Comparison of ENCODE assay signal across 8 cellular contexts in genomic region chr12:82326905-82327503, GRCh38. TPM values are rescaled to one million over a fixed set of nuclear protein-coding genes. Genes with fewer than 3 reads are reported as not detected.
A peak's percentile ranks its signal among the peaks of the same experiment; 100 is the strongest.
DNase-seq lines count a peak whose midpoint lies in the region; ATAC-seq, FAIRE-seq and TF ChIP-seq lines count a peak whose summit lies in the region.

No MANE protein-coding gene starts in this region.

- no peak overlapping the region for H3K23ac ChIP-seq in mesenchymal stem cell (ENCODE audit: low read length in 2 of 2)

- peak in 1 of 3 experiments; percentile 30; a peak in 2 of 6 replicates for TF ChIP-seq CTCF in K562 (IDR thresholded peaks at IDR 0.05 in 2 of 3, conservative IDR thresholded peaks at IDR 0.05 in 1 of 3; ENCODE audit: insufficient read depth in 2 of 3, low read depth in 1 of 3, low read length in 3 of 3)

- H3K4me2 ChIP-seq in K562 (ENCODE audit: insufficient read depth, low read length) (no peak overlapping the region), mesenchymal stem cell (ENCODE audit: low read length, poor library complexity, severe bottlenecking) (no peak overlapping the region)

- H3K9me1 ChIP-seq in K562 (ENCODE audit: control insufficient read depth, insufficient read depth, low read length), result no peaks in the 10 kb centered on the region

- no peak overlapping the region for H2BK5ac ChIP-seq in mesenchymal stem cell (ENCODE audit: low read depth, low read length, poor library complexity, severe bottlenecking)

- H4K20me1 ChIP-seq in K562 (replicated peaks; ENCODE audit: control insufficient read depth, insufficient read depth, low read length), result no peaks in the 10 kb centered on the region

- H3K79me1 ChIP-seq in mesenchymal stem cell (replicated peaks; ENCODE audit: low read length, poor library complexity, severe bottlenecking), result no peaks in the 10 kb centered on the region

- no peak for TF ChIP-seq EP300 in K562 (IDR thresholded peaks at IDR 0.05; ENCODE audit: low read length)

- H3K9me3 ChIP-seq in K562 (replicated peaks; ENCODE audit: control insufficient read depth, insufficient read depth, low read depth, low read length) (no peaks in the 10 kb centered on the region), mesenchymal stem cell (ENCODE audit: control insufficient read depth, low read length) (no peaks in the 10 kb centered on the region)

- H4K91ac ChIP-seq in mesenchymal stem cell (ENCODE audit: low read length), result no peak overlapping the region

- BruUV-seq in K562 (replicated peaks; lab: Mats Ljungman, UMichigan), result no TSS peak

- H3K18ac ChIP-seq in mesenchymal stem cell (ENCODE audit: low read depth in 1 of 2, low read length in 2 of 2), result no peak overlapping the region

- H3K4me1 ChIP-seq in K562 (replicated peaks in 1 of 2; ENCODE audit: control insufficient read depth in 2 of 2, insufficient read depth in 2 of 2, low read length in 2 of 2) (no peaks in the 10 kb centered on the region), mesenchymal stem cell (ENCODE audit: control insufficient read depth, insufficient read depth, low read depth, low read length) (no peaks in the 10 kb centered on the region)

- H3K27ac ChIP-seq in K562 (ENCODE audit: extremely low read depth, low read depth, low read length) (no peak overlapping the region), mesenchymal stem cell (ENCODE audit: low read length, poor library complexity, severe bottlenecking) (no peak overlapping the region)

- no peak overlapping the region for H3K9ac ChIP-seq in K562 (ENCODE audit: insufficient read depth in 1 of 2, low read depth in 2 of 2, low read length in 2 of 2)
- H3K9ac ChIP-seq in mesenchymal stem cell (ENCODE audit: low read length), result no peak overlapping the region

- in situ Hi-C loops in K562 (cut with MboI), result no loop called here

- no peaks in the 10 kb centered on the region for H3K79me2 ChIP-seq in K562 (ENCODE audit: control insufficient read depth, insufficient read depth, low read length)

- intact Hi-C loops in K562 (cut with micrococcal nuclease), result loop anchor here (10.0 kb wide), 1 partner anchor 682 kb away; no protein-coding TSS in a partner anchor

- no peak overlapping the region for H3K4ac ChIP-seq in mesenchymal stem cell (ENCODE audit: low read depth in 1 of 2, low read length in 2 of 2)

- peak; percentile 21 to 52 for TF ChIP-seq RAD21 in K562 (CRISPR knock-in tag; conservative IDR thresholded peaks at IDR 0.05 in 1 of 2, IDR thresholded peaks at IDR 0.05 in 1 of 2)

- no peak for TF ChIP-seq POLR2A in K562 (conservative IDR thresholded peaks at IDR 0.05)

- no peak overlapping the region for H2AK5ac ChIP-seq in mesenchymal stem cell (ENCODE audit: low read length, severe bottlenecking)

- DNase-seq in COLO829 (ENCODE audit: low spot score) (peak; percentile 9), NCI-H1694 treated with DMSO at 0.1 percent for 48 hours (lab: John Stamatoyannopoulos, UW) (peak; percentile 53), K562 (ENCODE audit: extremely low read depth in 1 of 4, low spot score in 3 of 4) (peak in 2 of 4 experiments; percentile 7 to 15), mesenchymal stem cell (peak; percentile 33)

- peak; percentile 64 for FAIRE-seq in K562 (lab: Jason Lieb, UNC)

- no peak overlapping the region for H3K14ac ChIP-seq in mesenchymal stem cell (ENCODE audit: low read length in 2 of 2)

- H3K27me3 ChIP-seq in K562 (ENCODE audit: control insufficient read depth in 2 of 2, insufficient read depth in 2 of 2, low read length in 2 of 2) (no peaks in the 10 kb centered on the region), mesenchymal stem cell (ENCODE audit: control insufficient read depth in 1 of 2, insufficient read depth in 1 of 2, low read length in 2 of 2) (no peaks in the 10 kb centered on the region)

- no peak overlapping the region for H2BK12ac ChIP-seq in mesenchymal stem cell (ENCODE audit: low read length in 2 of 2)

- H3K36me3 ChIP-seq in K562 (ENCODE audit: control insufficient read depth, insufficient read depth, low read length) (no peaks in the 10 kb centered on the region), mesenchymal stem cell (ENCODE audit: control insufficient read depth in 1 of 2, insufficient read depth in 2 of 2, low read depth in 1 of 2, low read length in 2 of 2) (no peaks in the 10 kb centered on the region)

- POLR2A ChIA-PET in K562 (lab: Yijun Ruan, JAX), result no interaction called here

- peak; percentile 61 for ATAC-seq in GM21526 (IDR thresholded peaks at IDR 0.05; ENCODE audit: low FRiP score, unreplicated experiment)
- no peak for ATAC-seq in K562
- no peak for ATAC-seq in GM19467 (IDR thresholded peaks at IDR 0.05; ENCODE audit: unreplicated experiment)
- ATAC-seq in HG02763 (IDR thresholded peaks at IDR 0.05; ENCODE audit: unreplicated experiment), result no peak
- ATAC-seq in GM21367 (IDR thresholded peaks at IDR 0.05; ENCODE audit: unreplicated experiment), result no peak

- H2BK120ac ChIP-seq in mesenchymal stem cell (ENCODE audit: low read depth, low read length), result no peak overlapping the region

- H3K4me3 ChIP-seq in K562 (no peak overlapping the region), mesenchymal stem cell (ENCODE audit: insufficient read depth in 1 of 2, low read depth in 1 of 2, low read length in 2 of 2) (no peak overlapping the region)

- H4K8ac ChIP-seq in mesenchymal stem cell (ENCODE audit: low read length), result no peak overlapping the region

- H2AFZ ChIP-seq in K562 (ENCODE audit: low read depth, low read length), result no peak overlapping the region
- H2AFZ ChIP-seq in mesenchymal stem cell (ENCODE audit: low read depth, low read length), result no peak overlapping the region

- no peak overlapping the region for H2BK15ac ChIP-seq in mesenchymal stem cell (ENCODE audit: low read depth, poor library complexity, severe bottlenecking)

- CTCF ChIA-PET in K562 (lab: Yijun Ruan, JAX; ENCODE audit: low intra/inter-chr PET ratio), result no interaction called here

- WGBS in K562 (ENCODE audit: insufficient coverage, low coverage, missing lambda C conversion rate), result 0% methylated on average over 1 of the region's 1 CpG
- no CpG with 5 or more reads among the region's 1 CpG for WGBS in mesenchymal stem cell

TF ChIP-seq in K562, 482 proteins besides CTCF, POLR2A, EP300 and RAD21 (continues in another document):
- TF ChIP-seq ZKSCAN3 (CRISPR knock-in tag; IDR thresholded peaks at IDR 0.05), result no peak
- TF ChIP-seq TFAM (CRISPR knock-in tag; conservative IDR thresholded peaks at IDR 0.05), result no peak
- TF ChIP-seq POLR2AphosphoS2 (IDR thresholded peaks at IDR 0.05; ENCODE audit: low read length), result no peak
- TF ChIP-seq ARID2 (IDR thresholded peaks at IDR 0.05), result no peak
- TF ChIP-seq TFAP4 (CRISPR knock-in tag; IDR thresholded peaks at IDR 0.05; ENCODE audit: borderline replicate concordance), result no peak
- no peak for TF ChIP-seq TEAD4 (IDR thresholded peaks at IDR 0.05; ENCODE audit: low read length)
- TF ChIP-seq TEAD4 (CRISPR knock-in tag; IDR thresholded peaks at IDR 0.05; ENCODE audit: borderline replicate concordance), result no peak
- no peak for TF ChIP-seq SREBF2 (CRISPR knock-in tag; IDR thresholded peaks at IDR 0.05)

RNA-seq across cellular contexts. Expression of gene CCDC59, which starts 31.2 kb away (rescaled TPM):
- total RNA-seq in K562 (2011; cell fraction: chromatin; rRNA removed; ENCODE audit: low replicate concordance), result 14.7 and 48.7 TPM in 2 replicates
- total RNA-seq in K562 (2011; cell fraction: nucleolus; rRNA removed), result 6.7 and 7.0 TPM in 2 replicates
- total RNA-seq in K562 (2011; cell fraction: nucleoplasm; rRNA removed), result 15.1 and 21.9 TPM in 2 replicates
- total RNA-seq in K562 (2014; rRNA removed), result 64.4 and 86.1 TPM in 2 replicates
- 119 and 142 TPM in 2 replicates for total RNA-seq in K562 (2014; rRNA removed; fragmentation: Illumina TruSeq; extraction: Trizol)
- total RNA-seq in K562 (2015; rRNA removed; fragmentation: Illumina TruSeq; extraction: Trizol), result 127 and 139 TPM in 2 replicates
- 71.2 and 73.6 TPM in 2 replicates for total RNA-seq in K562 (2021)
- 28.7 and 34.0 TPM in 2 replicates for polyA plus RNA-seq in K562 (2011; rRNA removed)
- 8.2 and 13.6 TPM in 2 replicates for polyA plus RNA-seq in K562 (2011; cell fraction: cytosol; rRNA removed)
- 15.2 and 21.6 TPM in 2 replicates for polyA plus RNA-seq in K562 (2011; cell fraction: nucleus; rRNA removed)
- polyA plus RNA-seq in K562 (2012), result 60.7 and 85.4 TPM in 2 replicates
- 150 and 186 TPM in 2 replicates for polyA plus RNA-seq in K562 (2014; fragmentation: Illumina TruSeq; extraction: Trizol)
- 100 to 1,000 TPM; 101 to 134 TPM for polyA plus RNA-seq in K562 (2014; fragmentation: Nextera tagmentation; extraction: Ambion mirVana)
- polyA plus RNA-seq in K562 (2014; rRNA removed), result 92.8 and 143 TPM in 2 replicates
- 29.0 and 41.6 TPM in 2 replicates for polyA minus RNA-seq in K562 (2011; rRNA and poly(A)+ RNA removed)
- 11.2 and 23.4 TPM in 2 replicates for polyA minus RNA-seq in K562 (2011; cell fraction: cytosol; rRNA and poly(A)+ RNA removed)
- polyA minus RNA-seq in K562 (2011; cell fraction: nucleus; rRNA and poly(A)+ RNA removed), result 24.1 and 58.4 TPM in 2 replicates
- 60.6 TPM for polyA plus RNA-seq in mesenchymal stem cell (2013, experiment 1 of 2)
- polyA plus RNA-seq in mesenchymal stem cell (2013, experiment 2 of 2), result 60.3 TPM

RNA-seq across cellular contexts. Expression of gene METTL25, which starts 31.3 kb away (rescaled TPM):
- total RNA-seq in K562 (2011; cell fraction: chromatin; rRNA removed; ENCODE audit: low replicate concordance), result 1.8 and 3.2 TPM in 2 replicates
- total RNA-seq in K562 (2011; cell fraction: nucleolus; rRNA removed), result 0.67 and 2.1 TPM in 2 replicates
- total RNA-seq in K562 (2011; cell fraction: nucleoplasm; rRNA removed), result 2.1 and 2.3 TPM in 2 replicates
- total RNA-seq in K562 (2014; rRNA removed), result 0.50 and 1.3 TPM in 2 replicates
- total RNA-seq in K562 (2014; rRNA removed; fragmentation: Illumina TruSeq; extraction: Trizol), result 2.2 and 2.3 TPM in 2 replicates
- 2.4 and 2.5 TPM in 2 replicates for total RNA-seq in K562 (2015; rRNA removed; fragmentation: Illumina TruSeq; extraction: Trizol)
- total RNA-seq in K562 (2021), result 1.9 and 2.8 TPM in 2 replicates
- polyA plus RNA-seq in K562 (2011; rRNA removed), result 1.4 and 2.1 TPM in 2 replicates
- polyA plus RNA-seq in K562 (2011; cell fraction: cytosol; rRNA removed), result 0.33 and 0.41 TPM in 2 replicates
- 1.4 and 3.0 TPM in 2 replicates for polyA plus RNA-seq in K562 (2011; cell fraction: nucleus; rRNA removed)
- polyA plus RNA-seq in K562 (2012), result 1.6 and 2.1 TPM in 2 replicates
- polyA plus RNA-seq in K562 (2014; fragmentation: Illumina TruSeq; extraction: Trizol), result 0.88 and 1.0 TPM in 2 replicates
- 1 to 10 TPM; 1.3 to 1.9 TPM for polyA plus RNA-seq in K562 (2014; fragmentation: Nextera tagmentation; extraction: Ambion mirVana)
- 0.88 and 1.1 TPM in 2 replicates for polyA plus RNA-seq in K562 (2014; rRNA removed)
- 2.1 and 2.4 TPM in 2 replicates for polyA minus RNA-seq in K562 (2011; rRNA and poly(A)+ RNA removed)
- 1.0 and 2.0 TPM in 2 replicates for polyA minus RNA-seq in K562 (2011; cell fraction: cytosol; rRNA and poly(A)+ RNA removed)
- polyA minus RNA-seq in K562 (2011; cell fraction: nucleus; rRNA and poly(A)+ RNA removed), result 1.8 and 2.6 TPM in 2 replicates
- 5.0 TPM for polyA plus RNA-seq in mesenchymal stem cell (2013, experiment 1 of 2)
- polyA plus RNA-seq in mesenchymal stem cell (2013, experiment 2 of 2), result 5.5 TPM
